In the genomic region with DNA sequence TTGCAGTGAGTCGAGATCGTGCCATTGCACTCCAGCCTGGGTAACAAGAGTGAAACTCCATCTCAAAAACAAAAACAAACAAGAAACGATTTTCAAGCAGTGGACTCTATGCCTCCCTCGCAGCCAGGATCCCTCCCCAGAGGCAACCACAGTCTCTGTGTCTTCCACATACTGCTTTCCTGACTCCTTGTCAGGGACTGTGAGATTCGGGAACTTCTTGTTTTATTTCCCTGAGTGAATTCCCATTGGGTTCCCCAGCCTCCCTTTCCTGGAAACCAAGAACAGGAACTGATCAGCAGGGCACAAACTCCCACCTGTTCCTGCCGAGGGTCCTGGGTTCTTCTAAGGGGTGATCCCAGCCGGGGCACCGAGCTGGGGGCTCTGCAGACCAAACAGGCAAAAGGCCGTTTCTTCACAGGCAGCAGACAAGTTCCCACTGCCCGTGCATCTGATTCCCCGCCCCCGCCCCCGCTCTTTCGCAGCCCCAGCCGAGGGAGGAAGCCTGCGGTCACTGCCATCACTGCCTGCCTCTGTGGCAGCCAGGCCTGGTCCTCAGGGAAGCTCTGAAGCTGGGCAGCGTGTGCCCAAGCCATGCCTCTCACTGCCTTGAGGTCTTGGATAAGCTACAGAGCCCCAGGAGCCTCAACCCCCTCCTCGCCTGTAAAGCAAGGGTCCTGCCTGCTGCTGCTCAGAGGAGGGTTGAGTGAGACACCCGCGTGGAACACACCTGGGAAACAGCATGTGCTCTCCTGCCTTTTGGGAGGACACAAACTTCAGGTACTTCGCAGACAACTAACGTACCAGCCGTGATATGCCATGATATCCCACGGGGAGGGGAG, we compare ENCODE assay signal across 8 cellular contexts. TPM values are rescaled to one million over a fixed set of nuclear protein-coding genes. Genes with fewer than 3 reads are reported as not detected.
DNase-seq lines count a peak whose midpoint lies in the region; ATAC-seq and TF ChIP-seq lines count a peak whose summit lies in the region.

No MANE protein-coding gene starts in this region.

- WGBS in esophagus squamous epithelium, 2 donors = 22 to 31% methylated on average over 5 to 6 of the region's 24 CpGs

- peak overlapping the region; percentile 31 for H3K4me3 Mint-ChIP-seq in stimulated activated memory B cell treated with anti-CD40 and anti-IgM and Interleukin-4, amounts not matched to agents 10 μg/mL and 1 μg/mL and 100 μg/mL, for 72 hours

- H3K4me3 ChIP-seq in esophagus squamous epithelium = peak overlapping the region in 1 of 4 donors; percentile 26

- H3K36me3 ChIP-seq in esophagus squamous epithelium = no peaks in the 10 kb centered on the region

- no peak for TF ChIP-seq CTCF in esophagus squamous epithelium (IDR thresholded peaks at IDR 0.05)

- H3K4me1 Mint-ChIP-seq in stimulated activated memory B cell treated with anti-CD40 and anti-IgM and Interleukin-4, amounts not matched to agents 10 μg/mL and 1 μg/mL and 100 μg/mL, for 72 hours = peaks cover 52% of the 10 kb centered on the region

- no peaks in the 10 kb centered on the region for H3K9me3 Mint-ChIP-seq in stimulated activated memory B cell treated with anti-CD40 and anti-IgM and Interleukin-4, amounts not matched to agents 10 μg/mL and 1 μg/mL and 100 μg/mL, for 72 hours

- intact Hi-C loops in esophagus squamous epithelium (cut with DNase I) = no loop called here

- H3K9me3 ChIP-seq in esophagus squamous epithelium = no peaks in the 10 kb centered on the region

- TF ChIP-seq POLR2A in esophagus squamous epithelium (IDR thresholded peaks at IDR 0.05) = no peak

- peak overlapping the region in 3 of 4 donors; percentile 30 to 59 (median 34) for H3K27ac ChIP-seq in esophagus squamous epithelium

- H3K4me1 ChIP-seq in esophagus squamous epithelium = peaks cover 0 to 37% (median 3%) of the 10 kb centered on the region in 3 donors

- H3K27ac Mint-ChIP-seq in stimulated activated memory B cell treated with anti-CD40 and anti-IgM and Interleukin-4, amounts not matched to agents 10 μg/mL and 1 μg/mL and 100 μg/mL, for 72 hours = peak overlapping the region; percentile 73

- ATAC-seq in activated CD4-positive, CD25-positive, alpha-beta regulatory T cell treated with anti-CD3 and anti-CD28 coated beads, Interleukin-2, amount 50 U/mL, for 24 hours = peak; percentile 69 to 73
- ATAC-seq in stimulated activated memory B cell treated with anti-CD40 and anti-IgM and Interleukin-4, amounts not matched to agents 10 μg/mL and 1 μg/mL and 100 μg/mL, for 72 hours = peak; percentile 70
- ATAC-seq in HG02938 (IDR thresholded peaks at IDR 0.05; ENCODE audit: unreplicated experiment) (no peak), GM19395 (IDR thresholded peaks at IDR 0.05; ENCODE audit: unreplicated experiment) (no peak)

- DNase-seq in KG1 (lab: John Stamatoyannopoulos, UW) = peak; percentile 75
- DNase-seq in esophagus squamous epithelium (lab: John Stamatoyannopoulos, UW) = no peak
- no peak for DNase-seq in NCI-H1436 (lab: John Stamatoyannopoulos, UW)
- no peak for DNase-seq in NCI-H146 (lab: John Stamatoyannopoulos, UW)

- H3K36me3 Mint-ChIP-seq in stimulated activated memory B cell treated with anti-CD40 and anti-IgM and Interleukin-4, amounts not matched to agents 10 μg/mL and 1 μg/mL and 100 μg/mL, for 72 hours = no peaks in the 10 kb centered on the region

- peaks cover 0 to 55% (median 2%) of the 10 kb centered on the region in 4 donors for H3K27me3 ChIP-seq in esophagus squamous epithelium

- no peaks in the 10 kb centered on the region for H3K27me3 Mint-ChIP-seq in stimulated activated memory B cell treated with anti-CD40 and anti-IgM and Interleukin-4, amounts not matched to agents 10 μg/mL and 1 μg/mL and 100 μg/mL, for 72 hours

RNA-seq across cellular contexts. Expression of a gene that starts 5.5 kb away (rescaled TPM):
- total RNA-seq in esophagus squamous epithelium = 100 to 1,000 TPM in 2 of 4 donors, 10 to 100 TPM in 2; 46.0 to 131 (median 103) TPM

RNA-seq across cellular contexts. Expression of a gene that starts 13.1 kb away (rescaled TPM):
- total RNA-seq in esophagus squamous epithelium = 10 to 100 TPM in 3 of 4 donors, 1 to 10 TPM in 1; 7.7 to 20.7 (median 11.2) TPM

RNA-seq across cellular contexts. Expression of a gene that starts 21.2 kb away (rescaled TPM):
- total RNA-seq in esophagus squamous epithelium = 100 to 1,000 TPM; 186 to 314 (median 250) TPM

Comparison
In these comparisons a context has a peak if more than half of its experiments do, and no peak if none do; other contexts are left out.
1. ATAC-seq: peak in activated CD4-positive, CD25-positive, alpha-beta regulatory T cell treated with anti-CD3 and anti-CD28 coated beads, Interleukin-2, amount 50 U/mL, for 24 hours (2 of 2) and stimulated activated memory B cell treated with anti-CD40 and anti-IgM and Interleukin-4, amounts not matched to agents 10 μg/mL and 1 μg/mL and 100 μg/mL, for 72 hours (single experiment); none in HG02938 (single experiment) and GM19395 (single experiment).